23 cellular contexts compared by ENCODE assay signal in genomic region chr1:58060548-58061170, GRCh38.
A peak's percentile ranks its signal among the peaks of the same experiment; 100 is the strongest.
DNase-seq lines count a peak whose midpoint lies in the region; ATAC-seq and TF ChIP-seq lines count a peak whose summit lies in the region.
"Had no signal": no experiment of that assay in that cellular context is flagged by ENCODE, and none has a peak within 500 bp of the region (broad histone marks: within the 10 kb centered on the region; RNA-seq: fewer than 3 reads in every experiment).

No MANE protein-coding gene starts in this region.

- no peaks in the 10 kb centered on the region for H3K36me3 Mint-ChIP-seq in activated naive CD4-positive, alpha-beta T cell treated with anti-CD3 and anti-CD28 coated beads, Interleukin-2, amount 10 ng/mL, durations not matched to agents 7 days and 5 days
- H3K36me3 Mint-ChIP-seq in CD8-positive, alpha-beta memory T cell, result no peaks in the 10 kb centered on the region
- H3K36me3 Mint-ChIP-seq: CD8-positive, alpha-beta T cell had no signal

- no peak overlapping the region for H3K27ac ChIP-seq in right cardiac atrium (ENCODE audit: low read length)
- H3K27ac ChIP-seq in right atrium auricular region, result no peak overlapping the region
- no peak overlapping the region for H3K27ac ChIP-seq in stomach
- no peak overlapping the region for H3K27ac ChIP-seq in CD8-positive, alpha-beta memory T cell (ENCODE audit: low read depth, low read length)
- H3K27ac ChIP-seq: C4-2B, KMS-11 had no signal

- CTCF ChIA-PET in activated naive CD4-positive, alpha-beta T cell treated with anti-CD3 and anti-CD28 coated beads, Interleukin-2, amount 10 ng/mL, durations not matched to agents 7 days and 5 days (lab: Charles Lee), result no interaction called here
- CTCF ChIA-PET in CD8-positive, alpha-beta memory T cell (lab: Charles Lee), result no interaction called here

- H3K9me3 ChIP-seq in right cardiac atrium (ENCODE audit: control insufficient read depth, low read length) (no peaks in the 10 kb centered on the region), right atrium auricular region (no peaks in the 10 kb centered on the region), stomach (no peaks in the 10 kb centered on the region)
- H3K9me3 ChIP-seq in CD8-positive, alpha-beta memory T cell (ENCODE audit: low read length), result no peaks in the 10 kb centered on the region

- no peaks in the 10 kb centered on the region for H3K9me3 Mint-ChIP-seq in activated naive CD4-positive, alpha-beta T cell treated with anti-CD3 and anti-CD28 coated beads, Interleukin-2, amount 10 ng/mL, durations not matched to agents 7 days and 5 days
- H3K9me3 Mint-ChIP-seq in CD8-positive, alpha-beta memory T cell, result no peaks in the 10 kb centered on the region
- H3K9me3 Mint-ChIP-seq: CD8-positive, alpha-beta T cell; IgD-negative memory B cell had no signal

- no peaks in the 10 kb centered on the region for H3K36me3 ChIP-seq in right atrium auricular region
- H3K36me3 ChIP-seq in stomach, result no peaks in the 10 kb centered on the region
- no peaks in the 10 kb centered on the region for H3K36me3 ChIP-seq in CD8-positive, alpha-beta memory T cell (ENCODE audit: insufficient read depth, low read length)

- 43% methylated on average over 10 of the region's 10 CpGs for WGBS in right cardiac atrium
- 45 to 64% (median 56%) methylated on average over 10 of the region's 10 CpGs for WGBS in stomach, 5 donors

- no peak overlapping the region for H3K4me3 ChIP-seq in right cardiac atrium (ENCODE audit: low read length)
- H3K4me3 ChIP-seq in right atrium auricular region, result no peak overlapping the region
- no peak overlapping the region for H3K4me3 ChIP-seq in epithelial cell of esophagus (ENCODE audit: low read length)
- no peak overlapping the region for H3K4me3 ChIP-seq in stomach
- H3K4me3 ChIP-seq in CD8-positive, alpha-beta memory T cell (ENCODE audit: low read length), result no peak overlapping the region

- H3K4me1 Mint-ChIP-seq in activated naive CD4-positive, alpha-beta T cell treated with anti-CD3 and anti-CD28 coated beads, Interleukin-2, amount 10 ng/mL, durations not matched to agents 7 days and 5 days, result no peaks in the 10 kb centered on the region
- H3K4me1 Mint-ChIP-seq in CD8-positive, alpha-beta memory T cell, result no peaks in the 10 kb centered on the region
- H3K4me1 Mint-ChIP-seq: B cell, IgD-negative memory B cell had no signal

- H3K27me3 ChIP-seq in right cardiac atrium (ENCODE audit: control insufficient read depth, insufficient read depth) (no peaks in the 10 kb centered on the region), right atrium auricular region (no peaks in the 10 kb centered on the region), stomach (no peaks in the 10 kb centered on the region)
- H3K27me3 ChIP-seq in CD8-positive, alpha-beta memory T cell (ENCODE audit: insufficient read depth, low read length, poor library complexity, severe bottlenecking), result no peaks in the 10 kb centered on the region

- DNase-seq in right cardiac atrium (peak in 2 of 3 donors; percentile 19 to 41), right atrium auricular region (ENCODE audit: low spot score) (no peak), NCI-H2029 treated with DMSO at 0.1 percent for 48 hours (lab: John Stamatoyannopoulos, UW) (peak; percentile 63), epithelial cell of esophagus (ENCODE audit: low read depth) (peak; percentile 26), stomach (peak; percentile 55)
- DNase-seq in activated naive CD4-positive, alpha-beta T cell treated with anti-CD3 and anti-CD28 coated beads, Interleukin-2, amount 10 ng/mL, durations not matched to agents 7 days and 5 days, result no peak
- DNase-seq in activated naive CD4-positive, alpha-beta T cell (lab: John Stamatoyannopoulos, UW), result no peak
- no peak for DNase-seq in CD8-positive, alpha-beta memory T cell
- DNase-seq: Calu3; CD8-positive, alpha-beta T cell; DMS79 treated with DMSO at 0.1 percent for 48 hours; NCI-H1092; NCI-H1417 treated with DMSO at 0.1 percent for 48 hours; NCI-H1694 treated with DMSO at 0.1 percent for 48 hours; NCI-H2171 treated with DMSO at 0.1 percent for 48 hours; NCI-H524 treated with DMSO at 0.1 percent for 48 hours; NCI-H82; RPMI8226; SHP77 treated with DMSO at 0.1 percent for 48 hours had no signal

- no peaks in the 10 kb centered on the region for H3K27me3 Mint-ChIP-seq in activated naive CD4-positive, alpha-beta T cell treated with anti-CD3 and anti-CD28 coated beads, Interleukin-2, amount 10 ng/mL, durations not matched to agents 7 days and 5 days
- peaks cover 1 to 4% of the 10 kb centered on the region in 2 donors for H3K27me3 Mint-ChIP-seq in CD8-positive, alpha-beta memory T cell

- no peak for TF ChIP-seq POLR2A in stomach (IDR thresholded peaks at IDR 0.05)

- TF ChIP-seq EP300 in stomach (IDR thresholded peaks at IDR 0.05), result no peak

- POLR2A ChIA-PET in CD8-positive, alpha-beta memory T cell (lab: Charles Lee), result no interaction called here

- ATAC-seq in right cardiac atrium, result no peak
- ATAC-seq: CD8-positive, alpha-beta T cell had no signal

- H3K4me3 Mint-ChIP-seq in activated naive CD4-positive, alpha-beta T cell treated with anti-CD3 and anti-CD28 coated beads, Interleukin-2, amount 10 ng/mL, durations not matched to agents 7 days and 5 days, result no peak overlapping the region
- no peak overlapping the region for H3K4me3 Mint-ChIP-seq in CD8-positive, alpha-beta memory T cell
- H3K4me3 Mint-ChIP-seq: B cell; CD8-positive, alpha-beta T cell; IgD-negative memory B cell had no signal

- intact Hi-C loops in right cardiac atrium (cut with DNase I), result no loop called here
- intact Hi-C loops in stomach (cut with DNase I; ENCODE audit: low total_unique reads), result no loop called here

- H3K4me1 ChIP-seq in right cardiac atrium (ENCODE audit: control insufficient read depth, insufficient read depth, low read length), result no peaks in the 10 kb centered on the region
- H3K4me1 ChIP-seq in right atrium auricular region, result no peaks in the 10 kb centered on the region
- no peaks in the 10 kb centered on the region for H3K4me1 ChIP-seq in stomach
- H3K4me1 ChIP-seq in CD8-positive, alpha-beta memory T cell (ENCODE audit: insufficient read depth, low read length), result no peaks in the 10 kb centered on the region

- TF ChIP-seq CTCF in right atrium auricular region (IDR thresholded peaks at IDR 0.05) (no peak), epithelial cell of esophagus (IDR thresholded peaks at IDR 0.05; ENCODE audit: insufficient read depth, low read depth, low read length, missing control alignments) (no peak), stomach (IDR thresholded peaks at IDR 0.05) (no peak)

- no peak overlapping the region for H3K27ac Mint-ChIP-seq in activated naive CD4-positive, alpha-beta T cell treated with anti-CD3 and anti-CD28 coated beads, Interleukin-2, amount 10 ng/mL, durations not matched to agents 7 days and 5 days
- H3K27ac Mint-ChIP-seq in CD8-positive, alpha-beta memory T cell, result no peak overlapping the region
- H3K27ac Mint-ChIP-seq: B cell; CD8-positive, alpha-beta T cell; IgD-negative memory B cell had no signal

Comparison
In these comparisons a context has a peak if more than half of its experiments do, and no peak if none do; other contexts are left out.
1. DNase-seq: peak in right cardiac atrium (2 of 3), NCI-H2029 treated with DMSO at 0.1 percent for 48 hours (single experiment), epithelial cell of esophagus (single experiment) and stomach (single experiment); none in right atrium auricular region (single experiment), activated naive CD4-positive, alpha-beta T cell treated with anti-CD3 and anti-CD28 coated beads, Interleukin-2, amount 10 ng/mL, durations not matched to agents 7 days and 5 days (single experiment), activated naive CD4-positive, alpha-beta T cell (0 of 4) and CD8-positive, alpha-beta memory T cell (0 of 5).